In the genomic region with DNA sequence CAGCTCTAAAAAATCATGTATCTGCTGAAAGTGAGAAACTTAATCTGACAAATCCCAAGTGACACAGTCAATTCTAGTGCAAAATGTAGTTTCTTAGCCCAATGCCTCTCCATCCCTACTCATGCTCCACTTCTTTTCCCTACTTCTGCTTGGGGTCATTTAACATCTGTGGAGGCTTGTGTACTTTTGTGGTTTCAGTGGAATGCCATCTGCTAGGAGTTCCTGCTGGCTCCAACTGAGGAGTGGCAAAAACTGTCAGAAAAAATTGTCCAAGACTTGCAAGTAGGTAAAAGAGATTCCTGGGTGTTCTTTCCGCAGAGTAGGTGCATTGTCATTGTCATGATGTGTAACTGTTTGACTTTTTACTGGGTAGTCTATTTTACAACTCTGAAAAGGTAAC, we compare ENCODE assay signal across 13 cellular contexts. TPM values are rescaled to one million over a fixed set of nuclear protein-coding genes. Genes with fewer than 3 reads are reported as not detected.
"Had no signal": no experiment of that assay in that cellular context is flagged by ENCODE, and none has a peak within 500 bp of the region (broad histone marks: within the 10 kb centered on the region; RNA-seq: fewer than 3 reads in every experiment).

No MANE protein-coding gene starts in this region.

- ATAC-seq: heart left ventricle; left lung; mucosa of descending colon; naive thymus-derived CD8-positive, alpha-beta T cell; stimulated activated memory B cell treated with anti-CD40 and anti-IgM and Interleukin-4, amounts not matched to agents 10 μg/mL and 1 μg/mL and 100 μg/mL, for 72 hours had no signal

- DNase-seq: activated CD4-positive, alpha-beta T cell treated with anti-CD3 and anti-CD28 coated beads, Interleukin-2, amount 10 ng/mL, durations not matched to agents 7 days and 5 days; activated naive CD4-positive, alpha-beta T cell; activated naive CD8-positive, alpha-beta T cell treated with anti-CD3 and anti-CD28 coated beads, Interleukin-2, amount 10 ng/mL, durations not matched to agents 7 days and 5 days; cerebellar nuclear complex; effector memory CD4-positive, alpha-beta T cell; heart left ventricle; left lung; mammary epithelial cell; mucosa of descending colon; naive thymus-derived CD8-positive, alpha-beta T cell had no signal

RNA-seq across cellular contexts. Expression of gene AVPR1A, which starts 12.5 kb away (rescaled TPM):
- total RNA-seq: activated CD4-positive, alpha-beta T cell treated with anti-CD3 and anti-CD28 coated beads, Interleukin-2, amount 10 ng/mL, durations not matched to agents 7 days and 5 days; activated CD8-positive, alpha-beta memory T cell treated with anti-CD3 and anti-CD28 coated beads for 36 hours; activated naive CD8-positive, alpha-beta T cell treated with anti-CD3 and anti-CD28 coated beads, Interleukin-2, amount 10 ng/mL, durations not matched to agents 7 days and 5 days; activated T-helper 1 cell treated with anti-CD3 and anti-CD28 coated beads, Interleukin-12 subunit alpha, Interleukin-12 subunit beta, Interleukin-2, Interleukin-4 antibody, amounts not matched to agents 30 ng/mL and 10 ng/mL and 1 ng/mL, durations not matched to agents 14 hours and 24 hours and 36 hours; naive thymus-derived CD8-positive, alpha-beta T cell had no signal
